ENCODE assay signal across 1 cellular context in genomic region chr11:67632175-67632981, GRCh38.
TF ChIP-seq lines count a peak whose summit lies in the region.

No MANE protein-coding gene starts in this region.

TF ChIP-seq in HepG2, 621 proteins besides CTCF, POLR2A, EP300 and RAD21 (continued from another document and continues in another):
- no peak for TF ChIP-seq ARID3A (IDR thresholded peaks at IDR 0.05; ENCODE audit: low read depth, low read length)
- peak; percentile 49; the same call in 1 of the 2 replicates for TF ChIP-seq TBX2 (CRISPR knock-in tag; IDR thresholded peaks at IDR 0.05; ENCODE audit: borderline replicate concordance)
- TF ChIP-seq ZNF207 (IDR thresholded peaks at IDR 0.05; ENCODE audit: borderline replicate concordance), result no peak
- peak; percentile 1 for TF ChIP-seq AGO2 (optimal IDR thresholded peaks at IDR 0.05; ENCODE audit: low read depth, low read length)
- no peak for TF ChIP-seq ATF2 (CRISPR knock-in tag; IDR thresholded peaks at IDR 0.05)
- TF ChIP-seq ZBTB49 (CRISPR knock-in tag; IDR thresholded peaks at IDR 0.05; ENCODE audit: borderline replicate concordance), result 0 out of 2 replicates have a peak, but pooled peaks have one; percentile 33
- TF ChIP-seq ZNF687 (CRISPR knock-in tag; IDR thresholded peaks at IDR 0.05), result peak; percentile 74
- peak; percentile 94 for TF ChIP-seq ADNP (CRISPR knock-in tag; IDR thresholded peaks at IDR 0.05)
- TF ChIP-seq KDM1A (CRISPR knock-in tag; IDR thresholded peaks at IDR 0.05), result peak; percentile 76; the same call in 1 of the 2 replicates
- no peak for TF ChIP-seq ATAD3A (CRISPR knock-in tag; IDR thresholded peaks at IDR 0.05)
- TF ChIP-seq ZNF280D (CRISPR knock-in tag; IDR thresholded peaks at IDR 0.05), result peak; percentile 91; the same call in 1 of the 2 replicates
- 0 out of 2 replicates have a peak, but pooled peaks have one; percentile 13 for TF ChIP-seq NFYB (CRISPR knock-in tag; IDR thresholded peaks at IDR 0.05)
- peak; percentile 51; the same call in 1 of the 2 replicates for TF ChIP-seq PHF8 (CRISPR knock-in tag; IDR thresholded peaks at IDR 0.05)
- TF ChIP-seq IKZF5 (CRISPR knock-in tag; IDR thresholded peaks at IDR 0.05), result peak; percentile 25; the same call in 1 of the 2 replicates
- peak; percentile 85 for TF ChIP-seq HDAC1 (CRISPR knock-in tag; IDR thresholded peaks at IDR 0.05)
- TF ChIP-seq XRCC5 (optimal IDR thresholded peaks at IDR 0.05; ENCODE audit: low read length), result peak; percentile 47
- peak; percentile 97 for TF ChIP-seq MTA1 (CRISPR knock-in tag; IDR thresholded peaks at IDR 0.05; ENCODE audit: borderline replicate concordance)
- 0 out of 2 replicates have a peak, but pooled peaks have one; percentile 31 for TF ChIP-seq ZNF383 (CRISPR knock-in tag; IDR thresholded peaks at IDR 0.05; ENCODE audit: borderline replicate concordance)
- 0 out of 2 replicates have a peak, but pooled peaks have one; percentile 28 for TF ChIP-seq ZNF143 (CRISPR knock-in tag; IDR thresholded peaks at IDR 0.05)
- TF ChIP-seq ZSCAN21 (CRISPR knock-in tag; IDR thresholded peaks at IDR 0.05; ENCODE audit: borderline replicate concordance), result peak; percentile 68; the same call in 1 of the 2 replicates
- no peak for TF ChIP-seq ZNF572 (CRISPR knock-in tag; IDR thresholded peaks at IDR 0.05)
- TF ChIP-seq PITX1 (CRISPR knock-in tag; IDR thresholded peaks at IDR 0.05), result peak; percentile 94
- TF ChIP-seq XBP1 (CRISPR knock-in tag; IDR thresholded peaks at IDR 0.05), result no peak
- TF ChIP-seq ZXDC (CRISPR knock-in tag; IDR thresholded peaks at IDR 0.05), result no peak
- TF ChIP-seq ZBTB46 (CRISPR knock-in tag; IDR thresholded peaks at IDR 0.05; ENCODE audit: borderline replicate concordance), result peak; percentile 52; the same call in 1 of the 2 replicates
- peak; percentile 94; the same call in 1 of the 2 replicates for TF ChIP-seq NCOR1 (IDR thresholded peaks at IDR 0.05; ENCODE audit: borderline replicate concordance, low read length)
- 0 out of 2 replicates have a peak, but pooled peaks have one; percentile 11 for TF ChIP-seq ZNF770 (CRISPR knock-in tag; IDR thresholded peaks at IDR 0.05)
- no peak for TF ChIP-seq HHEX (CRISPR knock-in tag; IDR thresholded peaks at IDR 0.05)
- 0 out of 2 replicates have a peak, but pooled peaks have one; percentile 15 for TF ChIP-seq ZGPAT (CRISPR knock-in tag; IDR thresholded peaks at IDR 0.05)
